Comparison of ENCODE assay signal across 1 cellular context in genomic region chr1:178283409-178283808, GRCh38.
TF ChIP-seq lines count a peak whose summit lies in the region.

No MANE protein-coding gene starts in this region.

TF ChIP-seq in H1, 55 proteins besides CTCF, POLR2A, EP300 and RAD21 (continued from another document):
- TF ChIP-seq CHD7 (IDR thresholded peaks at IDR 0.05; ENCODE audit: insufficient replicate concordance, low read length), result peak; percentile 94
- TF ChIP-seq CHD1 (IDR thresholded peaks at IDR 0.05; ENCODE audit: low read depth, low read length), result no peak
- TF ChIP-seq CTBP2 (IDR thresholded peaks at IDR 0.05; ENCODE audit: borderline replicate concordance, insufficient read depth, insufficient read length, low read length), result no peak
- TF ChIP-seq NANOG (IDR thresholded peaks at IDR 0.05; ENCODE audit: insufficient read depth, low read depth, low read length, poor library complexity, severe bottlenecking), result no peak
TF ChIP-seq in H1: peak in this region for 6.
